ENCODE assay signal across 11 cellular contexts in genomic region chr5:56080375-56081052, GRCh38.
DNase-seq lines count a peak whose midpoint lies in the region; ATAC-seq, FAIRE-seq and TF ChIP-seq lines count a peak whose summit lies in the region.
"Had no signal": no experiment of that assay in that cellular context is flagged by ENCODE, and none has a peak within 500 bp of the region (broad histone marks: within the 10 kb centered on the region; RNA-seq: fewer than 3 reads in every experiment).

No MANE protein-coding gene starts in this region.

- POLR2A ChIA-PET in Caco-2 (lab: Charles Lee): no interaction called here

- H3K27me3 Mint-ChIP-seq in Caco-2 (ENCODE audit: insufficient read depth, unreplicated experiment): no peaks in the 10 kb centered on the region

- peaks cover 54% of the 10 kb centered on the region for H3K4me1 Mint-ChIP-seq in Caco-2 (ENCODE audit: low read depth, unreplicated experiment)

- FAIRE-seq in RCC 7860 (lab: Jason Lieb, UNC): no peak
- FAIRE-seq: bronchial epithelial cell had no signal

- peaks cover 18% of the 10 kb centered on the region for H3K36me3 Mint-ChIP-seq in Caco-2 (ENCODE audit: insufficient read depth, unreplicated experiment)

- H3K4me1 ChIP-seq in Caco-2 (peaks cover 43% of the 10 kb centered on the region), ovary (ENCODE audit: insufficient read depth) (peaks cover 8% of the 10 kb centered on the region)

- WGBS in ovary, 3 donors: 67 to 88% (median 84%) methylated on average over 2 of the region's 2 CpGs

- TF ChIP-seq EP300 in ovary (IDR thresholded peaks at IDR 0.05): no peak

- intact Hi-C loops in Caco-2 (cut with micrococcal nuclease; ENCODE audit: unreplicated experiment): no loop called here
- intact Hi-C loops in ovary (cut with DNase I): no loop called here

- CTCF ChIA-PET in Caco-2 (lab: Charles Lee): interaction anchor here (0.7 kb wide), 1 partner anchor 179 kb away, joined by 5 read pairs; no protein-coding TSS in a partner anchor

- H3K27me3 ChIP-seq in Caco-2 (replicated peaks; ENCODE audit: control insufficient read depth, insufficient read depth, low read length): no peaks in the 10 kb centered on the region
- no peaks in the 10 kb centered on the region for H3K27me3 ChIP-seq in ovary

- no peak for TF ChIP-seq CTCF in Caco-2 (IDR thresholded peaks at IDR 0.05; ENCODE audit: insufficient read depth in 1 of 2, low read depth in 1 of 2, low read length in 1 of 2, severe bottlenecking in 1 of 2, unreplicated experiment in 1 of 2)
- TF ChIP-seq CTCF in ovary (IDR thresholded peaks at IDR 0.05): no peak

- no peaks in the 10 kb centered on the region for H3K36me3 ChIP-seq in Caco-2 (ENCODE audit: control insufficient read depth, insufficient read depth, low read length)
- H3K36me3 ChIP-seq in ovary: no peaks in the 10 kb centered on the region

- peaks cover 15% of the 10 kb centered on the region for H3K9me3 Mint-ChIP-seq in Caco-2 (ENCODE audit: unreplicated experiment)

- no peak overlapping the region for H3K4me3 Mint-ChIP-seq in Caco-2 (ENCODE audit: unreplicated experiment)

- no TSS peak for BruUV-seq in Caco-2 (replicated peaks; lab: Mats Ljungman, UMichigan)

- TF ChIP-seq POLR2A in ovary (IDR thresholded peaks at IDR 0.05): no peak

- no peak overlapping the region for H3K27ac ChIP-seq in caudate nucleus (ENCODE audit: low read depth, low read length)
- H3K27ac ChIP-seq in ovary: no peak overlapping the region

- H3K9me3 ChIP-seq in Caco-2 (no peaks in the 10 kb centered on the region), ovary (no peaks in the 10 kb centered on the region)

- H3K4me3 ChIP-seq in Caco-2 (ENCODE audit: low read depth, low read length) (no peak overlapping the region), ovary (no peak overlapping the region)

- DNase-seq in Caco-2 (no peak), NCI-H1694 (lab: John Stamatoyannopoulos, UW) (no peak), caudate nucleus (lab: John Stamatoyannopoulos, UW) (no peak), RCC 7860 (ENCODE audit: low spot score) (no peak), ovary (no peak)
- DNase-seq in activated naive CD4-positive, alpha-beta T cell treated with anti-CD3 and anti-CD28 coated beads, Interleukin-2, amount 50 U/mL, for 16 hours: peak; percentile 24
- DNase-seq: DMS153, NCI-H446 treated with DMSO at 0.1 percent for 48 hours had no signal

- ATAC-seq in GM19043 (IDR thresholded peaks at IDR 0.05; ENCODE audit: low read depth, unreplicated experiment): peak; percentile 73
- ATAC-seq in HG03039 (IDR thresholded peaks at IDR 0.05; ENCODE audit: unreplicated experiment): peak; percentile 53

- peak overlapping the region; percentile 61 for H3K27ac Mint-ChIP-seq in Caco-2 (ENCODE audit: unreplicated experiment)
